In genomic region chr10:131899695-131900349, GRCh38 we compare ENCODE assay signal across 8 cellular contexts. TPM values are rescaled to one million over a fixed set of nuclear protein-coding genes. Genes with fewer than 3 reads are reported as not detected.
DNase-seq lines count a peak whose midpoint lies in the region; ATAC-seq and TF ChIP-seq lines count a peak whose summit lies in the region.

No MANE protein-coding gene starts in this region.

- H3K9ac ChIP-seq in HCT116 (ENCODE audit: low read length), result peak overlapping the region; percentile 69

- TF ChIP-seq EP300 in suprapubic skin (IDR thresholded peaks at IDR 0.05), result no peak

- H4K20me1 ChIP-seq in HCT116 (ENCODE audit: insufficient read depth), result no peaks in the 10 kb centered on the region

- H3K36me3 ChIP-seq in HCT116 (ENCODE audit: control insufficient read depth in 1 of 2, insufficient read depth in 2 of 2, low read length in 2 of 2), result no peaks in the 10 kb centered on the region
- no peaks in the 10 kb centered on the region for H3K36me3 ChIP-seq in suprapubic skin

- TF ChIP-seq POLR2A in HCT116 (IDR thresholded peaks at IDR 0.05; ENCODE audit: borderline replicate concordance, extremely low read depth, insufficient read depth, insufficient read length) (no peak), suprapubic skin (IDR thresholded peaks at IDR 0.05) (no peak)

- peak; percentile 15 for ATAC-seq in HCT116
- no peak for ATAC-seq in activated naive CD4-positive, alpha-beta T cell treated with anti-CD3 and anti-CD28 coated beads, Interleukin-2, amount 50 U/mL, for 72 hours
- ATAC-seq in GM18858 (IDR thresholded peaks at IDR 0.05; ENCODE audit: unreplicated experiment), result no peak

- TF ChIP-seq RAD21 in HCT116 (IDR thresholded peaks at IDR 0.05; ENCODE audit: low read depth), result no peak

- POLR2A ChIA-PET in HCT116 (lab: Charles Lee), result no interaction called here

- CTCF ChIA-PET in HCT116 (lab: Charles Lee), result interaction anchor here (1.3 to 1.6 kb wide), 2 partner anchors 8 to 123 kb away, joined by 3 read pairs; no protein-coding TSS in a partner anchor

- no peak for TF ChIP-seq CTCF in AG10803 (conservative IDR thresholded peaks at IDR 0.05; ENCODE audit: low read length)
- TF ChIP-seq CTCF in HCT116 (IDR thresholded peaks at IDR 0.05 in 2 of 3, conservative IDR thresholded peaks at IDR 0.05 in 1 of 3; ENCODE audit: borderline replicate concordance in 1 of 3, insufficient read depth in 1 of 3, low read depth in 2 of 3, low read length in 2 of 3), result peak in 2 of 3 experiments; percentile 14 to 26; a peak in 2 of 6 replicates
- TF ChIP-seq CTCF in suprapubic skin (IDR thresholded peaks at IDR 0.05), result no peak

- no peak overlapping the region for H2AFZ ChIP-seq in HCT116 (ENCODE audit: low read depth, low read length, poor library complexity, severe bottlenecking)

- 18% methylated on average over 24 of the region's 24 CpGs for WGBS in suprapubic skin

- RAD21 ChIA-PET in HCT116 (lab: Charles Lee; ENCODE audit: low non-redundant PET in 1 of 2, low total read pairs in 2 of 2, uncharacterized antibody in 2 of 2, unreplicated experiment in 2 of 2), result no interaction called here

- no peak for DNase-seq in AG10803 (ENCODE audit: low read depth)
- no peak for DNase-seq in HCT116 (ENCODE audit: low read depth, low spot score)
- no peak for DNase-seq in activated naive CD4-positive, alpha-beta T cell treated with anti-CD3 and anti-CD28 coated beads, Interleukin-2, amount 50 U/mL, for 72 hours (ENCODE audit: low spot score in 2 of 2)
- peak; percentile 47 for DNase-seq in iPS-NIHi11 (ENCODE audit: low spot score)
- no peak for DNase-seq in suprapubic skin (ENCODE audit: low spot score in 2 of 2)
- DNase-seq in NCI-H345 treated with DMSO at 0.1 percent for 48 hours (lab: John Stamatoyannopoulos, UW; ENCODE audit: unreplicated experiment), result no peak
- no peak for DNase-seq in OCI-M2 (lab: John Stamatoyannopoulos, UW; ENCODE audit: unreplicated experiment)

- peaks cover 32% of the 10 kb centered on the region for H3K79me2 ChIP-seq in HCT116 (ENCODE audit: insufficient read depth, low read length)

- H3K36me3 Mint-ChIP-seq in activated naive CD4-positive, alpha-beta T cell treated with anti-CD3 and anti-CD28 coated beads, Interleukin-2, amount 50 U/mL, for 72 hours, result peaks cover 0 to 6% of the 10 kb centered on the region in 2 donors

- H3K27ac Mint-ChIP-seq in activated naive CD4-positive, alpha-beta T cell treated with anti-CD3 and anti-CD28 coated beads, Interleukin-2, amount 50 U/mL, for 72 hours, result peak overlapping the region; percentile 60 to 83

- H3K27me3 ChIP-seq in HCT116 (ENCODE audit: insufficient read depth, low read length), result no peaks in the 10 kb centered on the region
- peaks cover 9% of the 10 kb centered on the region for H3K27me3 ChIP-seq in suprapubic skin

- H3K4me1 ChIP-seq in HCT116 (ENCODE audit: control insufficient read depth in 1 of 2, insufficient read depth in 2 of 2, low read length in 2 of 2), result peaks cover 15 to 34% of the 10 kb centered on the region in 2 experiments
- H3K4me1 ChIP-seq in suprapubic skin, result peaks cover 36% of the 10 kb centered on the region

- H3K9me2 ChIP-seq in HCT116 (ENCODE audit: insufficient read depth), result no peaks in the 10 kb centered on the region

- no peaks in the 10 kb centered on the region for H3K9me3 Mint-ChIP-seq in activated naive CD4-positive, alpha-beta T cell treated with anti-CD3 and anti-CD28 coated beads, Interleukin-2, amount 50 U/mL, for 72 hours

- H3K4me2 ChIP-seq in HCT116 (ENCODE audit: low read length), result peak overlapping the region; percentile 88

- H3K27ac ChIP-seq in HCT116 (ENCODE audit: low read depth, low read length) (peak overlapping the region; percentile 69), suprapubic skin (peak overlapping the region; percentile 93)

- H3K4me3 ChIP-seq in AG10803 (ENCODE audit: low read length) (peak overlapping the region; percentile 69), HCT116 (replicated peaks in 1 of 2; ENCODE audit: low read depth in 1 of 2, low read length in 2 of 2) (peak overlapping the region; percentile 48 to 59), suprapubic skin (peak overlapping the region; percentile 99)

- intact Hi-C loops in HCT116 (cut with micrococcal nuclease), result no loop called here

- BruUV-seq in HCT116 (replicated peaks; lab: Mats Ljungman, UMichigan), result TSS peak; percentile 88

- no peaks in the 10 kb centered on the region for H3K9me3 ChIP-seq in HCT116 (ENCODE audit: control insufficient read depth in 1 of 2, insufficient read depth in 1 of 2, low read depth in 1 of 2, low read length in 2 of 2)
- no peaks in the 10 kb centered on the region for H3K9me3 ChIP-seq in suprapubic skin

TF ChIP-seq in HCT116, 20 proteins besides CTCF, POLR2A, EP300 and RAD21:
- TF ChIP-seq MAX (IDR thresholded peaks at IDR 0.05), result 0 out of 2 replicates have a peak, but pooled peaks have one; percentile 8
- no peak for TF ChIP-seq CEBPB (IDR thresholded peaks at IDR 0.05; ENCODE audit: low read depth)

RNA-seq across cellular contexts. Expression of gene PPP2R2D, which starts 1.0 kb away (rescaled TPM):
- total RNA-seq in HCT116 (2021; ENCODE audit: unreplicated experiment) (18.1 TPM), suprapubic skin (10 to 100 TPM; 22.6 to 67.2 (median 30.1) TPM)
- polyA plus RNA-seq in HCT116 (2012), result 11.4 and 13.2 TPM in 2 replicates
- 10 to 100 TPM; 36.2 to 41.6 TPM for total RNA-seq in activated naive CD4-positive, alpha-beta T cell treated with anti-CD3 and anti-CD28 coated beads, Interleukin-2, amount 50 U/mL, for 72 hours

Comparison
In these comparisons a context has a peak if more than half of its experiments do, and no peak if none do; other contexts are left out.
1. CTCF ChIP-seq: peak in HCT116 (2 of 3); none in AG10803 (single experiment) and suprapubic skin (0 of 2).
2. Peak in every context shown above with its lines, with median percentiles within 50 percentile points of each other: H3K4me3 ChIP-seq.